In genomic region chr7:100128602-100128963, GRCh38 we compare ENCODE assay signal across 10 cellular contexts. TPM values are rescaled to one million over a fixed set of nuclear protein-coding genes. Genes with fewer than 3 reads are reported as not detected.
DNase-seq lines count a peak whose midpoint lies in the region; ATAC-seq and TF ChIP-seq lines count a peak whose summit lies in the region.
"Had no signal": no experiment of that assay in that cellular context is flagged by ENCODE, and none has a peak within 500 bp of the region (broad histone marks: within the 10 kb centered on the region; RNA-seq: fewer than 3 reads in every experiment).

No MANE protein-coding gene starts in this region.

- H3F3A ChIP-seq in Loucy (ENCODE audit: low read depth): no peaks in the 10 kb centered on the region; the same call in 1 of the 2 replicates

- H3K4me2 ChIP-seq in Loucy (ENCODE audit: low read depth, low read length, poor library complexity, severe bottlenecking) (peak overlapping the region; percentile 98), osteoblast (ENCODE audit: insufficient read depth, low read length) (peak overlapping the region; percentile 98)

- H3K4me1 ChIP-seq in Caco-2 (peaks cover 20% of the 10 kb centered on the region), Loucy (ENCODE audit: insufficient read depth, low read length, poor library complexity, severe bottlenecking) (peaks cover 25% of the 10 kb centered on the region), osteoblast (ENCODE audit: insufficient read depth, low read length) (peaks cover 7% of the 10 kb centered on the region)

- no peak for ATAC-seq in HG02798 (IDR thresholded peaks at IDR 0.05; ENCODE audit: poor library complexity, unreplicated experiment)
- ATAC-seq: body of pancreas had no signal

- DNase-seq in Caco-2 (no peak), osteoblast (ENCODE audit: insufficient read length, low spot score, missing footprints) (no peak), OCI-M2 (lab: John Stamatoyannopoulos, UW; ENCODE audit: unreplicated experiment) (no peak)
- no peak for DNase-seq in stimulated activated CD4-positive, alpha-beta T cell treated with anti-CD3 and anti-CD28 coated beads, Interleukin-12 subunit alpha, Interleukin-12 subunit beta, amount 100 ng/mL, for 4 hours
- DNase-seq: SIG-M5 had no signal

- H3K4me3 ChIP-seq in Caco-2 (ENCODE audit: low read depth, low read length) (peak overlapping the region; percentile 95; the same call in 1 of the 2 replicates), Loucy (ENCODE audit: low read length, poor library complexity, severe bottlenecking) (peak overlapping the region; percentile 95), osteoblast (ENCODE audit: insufficient read depth, low read length) (no peak overlapping the region)

- peak overlapping the region; percentile 19 for H3K27ac Mint-ChIP-seq in Caco-2 (ENCODE audit: unreplicated experiment)
- H3K27ac Mint-ChIP-seq in dendritic cell treated with granulocyte-macrophage colony-stimulating factor and Interleukin-4, amounts not matched to agents 40 ng/mL and 50 ng/mL, for 4 days: peak overlapping the region; percentile 99

- no peaks in the 10 kb centered on the region for H3K27me3 ChIP-seq in Caco-2 (replicated peaks; ENCODE audit: control insufficient read depth, insufficient read depth, low read length)
- no peaks in the 10 kb centered on the region for H3K27me3 ChIP-seq in Loucy (ENCODE audit: insufficient read depth, low read length, poor library complexity, severe bottlenecking)
- peaks cover 3% of the 10 kb centered on the region for H3K27me3 ChIP-seq in osteoblast (ENCODE audit: insufficient read depth, low read length)
- H3K27me3 ChIP-seq: body of pancreas, suprapubic skin had no signal

- no peaks in the 10 kb centered on the region for H3K9me2 ChIP-seq in Loucy (replicated peaks; ENCODE audit: low read depth, low read length)

- H3K9me3 ChIP-seq in Caco-2 (no peaks in the 10 kb centered on the region), Loucy (ENCODE audit: insufficient read depth, low read depth, low read length) (no peaks in the 10 kb centered on the region), osteoblast (ENCODE audit: low read depth, low read length) (no peaks in the 10 kb centered on the region)
- H3K9me3 ChIP-seq: body of pancreas, suprapubic skin had no signal

- H4K20me1 ChIP-seq in Loucy (ENCODE audit: insufficient read depth, low read length, poor library complexity, severe bottlenecking) (no peaks in the 10 kb centered on the region), osteoblast (ENCODE audit: insufficient read depth, low read length) (no peaks in the 10 kb centered on the region)

- peak overlapping the region; percentile 97 for H3K9ac ChIP-seq in Loucy (ENCODE audit: low read depth, low read length, poor library complexity, severe bottlenecking)

- peak overlapping the region; percentile 99 for H3K4me3 Mint-ChIP-seq in Caco-2 (ENCODE audit: unreplicated experiment)
- H3K4me3 Mint-ChIP-seq in dendritic cell treated with granulocyte-macrophage colony-stimulating factor and Interleukin-4, amounts not matched to agents 40 ng/mL and 50 ng/mL, for 4 days: no peak overlapping the region

- POLR2A ChIA-PET in Caco-2 (lab: Charles Lee): interaction anchor here (0.6 to 1.2 kb wide), 3 partner anchors 27 to 301 kb away, joined by 3 to 8 read pairs (median 4); partner anchors contain the start of genes AP4M1, MCM7, MEPCE and ZCWPW1

- CTCF ChIA-PET in Caco-2 (lab: Charles Lee): interaction anchor here (0.6 to 1.6 kb wide), 5 partner anchors 19 to 279 kb away, joined by 3 to 6 read pairs (median 3); partner anchors contain the start of gene LAMTOR4

- H3K79me2 ChIP-seq in Loucy (ENCODE audit: insufficient read depth, low read length) (peaks cover 25% of the 10 kb centered on the region), osteoblast (ENCODE audit: insufficient read depth, low read length) (peaks cover 5% of the 10 kb centered on the region)

- TF ChIP-seq CTCF in Caco-2 (IDR thresholded peaks at IDR 0.05; ENCODE audit: insufficient read depth in 1 of 2, low read depth in 1 of 2, low read length in 1 of 2, severe bottlenecking in 1 of 2, unreplicated experiment in 1 of 2) (no peak), Loucy (conservative IDR thresholded peaks at IDR 0.05; ENCODE audit: low read length) (no peak), osteoblast (IDR thresholded peaks at IDR 0.05; ENCODE audit: extremely low read depth, low read depth, low read length) (no peak)

- no TSS peak for BruUV-seq in Caco-2 (replicated peaks; lab: Mats Ljungman, UMichigan)

- H3K27ac ChIP-seq in osteoblast (ENCODE audit: low read depth, low read length): no peak overlapping the region

- no peak overlapping the region for H2AFZ ChIP-seq in Loucy (ENCODE audit: low read length)
- no peak overlapping the region for H2AFZ ChIP-seq in osteoblast (ENCODE audit: low read length)

- H3K36me3 ChIP-seq in Caco-2 (ENCODE audit: control insufficient read depth, insufficient read depth, low read length) (no peaks in the 10 kb centered on the region), Loucy (ENCODE audit: insufficient read depth, low read length) (no peaks in the 10 kb centered on the region), osteoblast (ENCODE audit: insufficient read depth, low read length) (peaks cover 10% of the 10 kb centered on the region)
- H3K36me3 ChIP-seq: suprapubic skin had no signal

- intact Hi-C loops in Caco-2 (cut with micrococcal nuclease; ENCODE audit: unreplicated experiment): no loop called here
- intact Hi-C loops in dendritic cell treated with granulocyte-macrophage colony-stimulating factor and Interleukin-4, amounts not matched to agents 40 ng/mL and 50 ng/mL, for 4 days (cut with micrococcal nuclease): no loop called here

- no peaks in the 10 kb centered on the region for H3K27me3 Mint-ChIP-seq in Caco-2 (ENCODE audit: insufficient read depth, unreplicated experiment)
- H3K27me3 Mint-ChIP-seq in dendritic cell treated with granulocyte-macrophage colony-stimulating factor and Interleukin-4, amounts not matched to agents 40 ng/mL and 50 ng/mL, for 4 days: peaks cover 19% of the 10 kb centered on the region

- peaks cover 25% of the 10 kb centered on the region for H3K36me3 Mint-ChIP-seq in Caco-2 (ENCODE audit: insufficient read depth, unreplicated experiment)
- peaks cover 11% of the 10 kb centered on the region for H3K36me3 Mint-ChIP-seq in dendritic cell treated with granulocyte-macrophage colony-stimulating factor and Interleukin-4, amounts not matched to agents 40 ng/mL and 50 ng/mL, for 4 days (ENCODE audit: low read depth)

- peaks cover 32% of the 10 kb centered on the region for H3K4me1 Mint-ChIP-seq in Caco-2 (ENCODE audit: low read depth, unreplicated experiment)
- H3K4me1 Mint-ChIP-seq in dendritic cell treated with granulocyte-macrophage colony-stimulating factor and Interleukin-4, amounts not matched to agents 40 ng/mL and 50 ng/mL, for 4 days (ENCODE audit: low read depth): peaks cover 45% of the 10 kb centered on the region

- no peaks in the 10 kb centered on the region for H3K9me3 Mint-ChIP-seq in Caco-2 (ENCODE audit: unreplicated experiment)
- no peaks in the 10 kb centered on the region for H3K9me3 Mint-ChIP-seq in dendritic cell treated with granulocyte-macrophage colony-stimulating factor and Interleukin-4, amounts not matched to agents 40 ng/mL and 50 ng/mL, for 4 days

RNA-seq across cellular contexts. Expression of gene MBLAC1, which starts 1.8 kb away (rescaled TPM):
- total RNA-seq in Caco-2 (2022) (3.2 and 3.7 TPM in 2 replicates), osteoblast (2.2 and 2.7 TPM in 2 replicates)

RNA-seq across cellular contexts. Expression of gene CNPY4, which starts 9.1 kb away (rescaled TPM):
- total RNA-seq in Caco-2 (2022) (8.8 and 10.1 TPM in 2 replicates), osteoblast (24.2 and 25.0 TPM in 2 replicates)

RNA-seq across cellular contexts. Expression of gene TAF6, which starts 9.4 kb away (rescaled TPM):
- total RNA-seq in Caco-2 (2022) (81.1 and 81.2 TPM in 2 replicates), osteoblast (33.3 and 36.2 TPM in 2 replicates)

RNA-seq across cellular contexts. Expression of gene LAMTOR4, which starts 20.1 kb away (rescaled TPM):
- total RNA-seq in Caco-2 (2022) (107 and 110 TPM in 2 replicates), osteoblast (63.7 and 70.7 TPM in 2 replicates)

RNA-seq across cellular contexts. Expression of gene AP4M1, which starts 27.1 kb away (rescaled TPM):
- total RNA-seq in Caco-2 (2022) (14.9 and 16.2 TPM in 2 replicates), osteoblast (19.5 and 20.0 TPM in 2 replicates)
